ENCODE assay signal across 19 cellular contexts in genomic region chr7:859368-860030, GRCh38. TPM values are rescaled to one million over a fixed set of nuclear protein-coding genes. Genes with fewer than 3 reads are reported as not detected.
DNase-seq lines count a peak whose midpoint lies in the region; ATAC-seq, FAIRE-seq and TF ChIP-seq lines count a peak whose summit lies in the region.
"Had no signal": no experiment of that assay in that cellular context is flagged by ENCODE, and none has a peak within 500 bp of the region (broad histone marks: within the 10 kb centered on the region; RNA-seq: fewer than 3 reads in every experiment).

No MANE protein-coding gene starts in this region.

- TF ChIP-seq POLR2A in K562 (conservative IDR thresholded peaks at IDR 0.05), result no peak

- no peak for TF ChIP-seq RAD21 in K562 (CRISPR knock-in tag; conservative IDR thresholded peaks at IDR 0.05 in 1 of 2, IDR thresholded peaks at IDR 0.05 in 1 of 2)

- H3K9me3 Mint-ChIP-seq in type B pancreatic cell, result no peaks in the 10 kb centered on the region
- H3K9me3 Mint-ChIP-seq: CD4-positive, CD25-positive, alpha-beta regulatory T cell had no signal

- BruUV-seq in K562 (replicated peaks; lab: Mats Ljungman, UMichigan), result no TSS peak

- CTCF ChIA-PET in K562 (lab: Yijun Ruan, JAX; ENCODE audit: low intra/inter-chr PET ratio), result no interaction called here

- H3K36me3 Mint-ChIP-seq in type B pancreatic cell, result peaks cover 43% of the 10 kb centered on the region

- H3K4me3 ChIP-seq in left ventricle myocardium inferior, result no peak overlapping the region
- H3K4me3 ChIP-seq in K562, result no peak overlapping the region
- no peak overlapping the region for H3K4me3 ChIP-seq in left lung

- peak; percentile 66 for FAIRE-seq in K562 (lab: Jason Lieb, UNC)

- POLR2A ChIA-PET in K562 (lab: Yijun Ruan, JAX), result interaction anchor here (0.6 to 1.7 kb wide), 4 partner anchors 13 to 35 kb away, joined by 3 to 9 read pairs (median 3); no protein-coding TSS in a partner anchor

- H3K79me2 ChIP-seq in K562 (ENCODE audit: control insufficient read depth, insufficient read depth, low read length), result no peaks in the 10 kb centered on the region

- no peak overlapping the region for H2AFZ ChIP-seq in K562 (ENCODE audit: low read depth, low read length)

- no peaks in the 10 kb centered on the region for H3K4me1 Mint-ChIP-seq in type B pancreatic cell (ENCODE audit: unreplicated experiment)
- H3K4me1 Mint-ChIP-seq: CD4-positive, CD25-positive, alpha-beta regulatory T cell had no signal

- H3K27me3 ChIP-seq in left ventricle myocardium inferior (ENCODE audit: low read depth), result no peaks in the 10 kb centered on the region
- H3K27me3 ChIP-seq in K562 (ENCODE audit: control insufficient read depth in 2 of 2, insufficient read depth in 2 of 2, low read length in 2 of 2), result no peaks in the 10 kb centered on the region
- H3K27me3 ChIP-seq in left lung, result no peaks in the 10 kb centered on the region
- H3K27me3 ChIP-seq: BE2C had no signal

- ATAC-seq in Right ventricle myocardium superior (ENCODE audit: poor library complexity), result no peak
- peak; percentile 82 for ATAC-seq in K562
- peak; percentile 38 for ATAC-seq in left lung
- no peak for ATAC-seq in HG03378 (IDR thresholded peaks at IDR 0.05; ENCODE audit: unreplicated experiment)
- ATAC-seq: PC-3 had no signal

- TF ChIP-seq CTCF in left ventricle myocardium inferior (IDR thresholded peaks at IDR 0.05; ENCODE audit: borderline replicate concordance) (no peak), K562 (IDR thresholded peaks at IDR 0.05 in 2 of 3, conservative IDR thresholded peaks at IDR 0.05 in 1 of 3; ENCODE audit: insufficient read depth in 2 of 3, low read depth in 1 of 3, low read length in 3 of 3) (no peak), left lung (IDR thresholded peaks at IDR 0.05) (no peak), type B pancreatic cell (conservative IDR thresholded peaks at IDR 0.05) (no peak)

- H3K4me1 ChIP-seq in left ventricle myocardium inferior (no peaks in the 10 kb centered on the region), K562 (replicated peaks in 1 of 2; ENCODE audit: control insufficient read depth in 2 of 2, insufficient read depth in 2 of 2, low read length in 2 of 2) (peaks cover 14 to 29% of the 10 kb centered on the region in 2 experiments; a peak in 4 of 5 replicates), left lung (no peaks in the 10 kb centered on the region)
- H3K4me1 ChIP-seq: BE2C had no signal

- intact Hi-C loops in Right ventricle myocardium superior (cut with DNase I), result no loop called here
- intact Hi-C loops in left ventricle myocardium inferior (cut with micrococcal nuclease), result no loop called here
- intact Hi-C loops in K562 (cut with micrococcal nuclease), result no loop called here
- intact Hi-C loops in left lung (cut with DNase I), result no loop called here

- in situ Hi-C loops in K562 (cut with MboI), result no loop called here

- WGBS in K562 (ENCODE audit: insufficient coverage, low coverage, missing lambda C conversion rate), result 64% methylated on average over 16 of the region's 16 CpGs

- DNase-seq in Right ventricle myocardium superior, result peak; percentile 17
- no peak for DNase-seq in left ventricle myocardium inferior
- DNase-seq in K562 (ENCODE audit: extremely low read depth in 1 of 4, low spot score in 3 of 4), result peak in 2 of 4 experiments; percentile 25 to 34
- DNase-seq in left lung, result peak in 1 of 2 donors; percentile 53
- DNase-seq in type B pancreatic cell (ENCODE audit: extremely low spot score, unreplicated experiment), result no peak
- DNase-seq in stimulated activated CD4-positive, alpha-beta T cell treated with anti-CD3 and anti-CD28 coated beads, Interleukin-4, amount 100 ng/mL, for 24 hours, result no peak
- DNase-seq in UCSD-AML1 (lab: John Stamatoyannopoulos, UW; ENCODE audit: unreplicated experiment), result no peak
- DNase-seq: BE2C; CD4-positive, CD25-positive, alpha-beta regulatory T cell; COR-L47; DMS153; GDM1; NCI-H1436; NCI-H1930; NCI-H345; NCI-H524 treated with DMSO at 0.1 percent for 48 hours; PC-3; RPMI8226 had no signal

- H3K27me3 Mint-ChIP-seq in type B pancreatic cell, result no peaks in the 10 kb centered on the region
- H3K27me3 Mint-ChIP-seq: CD4-positive, CD25-positive, alpha-beta regulatory T cell had no signal

- peak overlapping the region; percentile 64; the same call in 1 of the 2 replicates for H3K4me2 ChIP-seq in K562 (ENCODE audit: insufficient read depth, low read length)

- TF ChIP-seq EP300 in K562 (IDR thresholded peaks at IDR 0.05; ENCODE audit: low read length), result no peak

- H3K36me3 ChIP-seq in left ventricle myocardium inferior (peaks cover 100% of the 10 kb centered on the region), K562 (ENCODE audit: control insufficient read depth, insufficient read depth, low read length) (peaks cover 89% of the 10 kb centered on the region), left lung (peaks cover 0 to 93% of the 10 kb centered on the region in 2 donors)

- peaks cover 4% of the 10 kb centered on the region for H3K9me1 ChIP-seq in K562 (ENCODE audit: control insufficient read depth, insufficient read depth, low read length)

- peak overlapping the region in 1 of 2 experiments; percentile 62; a peak in 1 of 4 replicates for H3K9ac ChIP-seq in K562 (ENCODE audit: insufficient read depth in 1 of 2, low read depth in 2 of 2, low read length in 2 of 2)

- H3K27ac Mint-ChIP-seq in type B pancreatic cell, result peak overlapping the region; percentile 84
- H3K27ac Mint-ChIP-seq: CD4-positive, CD25-positive, alpha-beta regulatory T cell had no signal

- H3K4me3 Mint-ChIP-seq in type B pancreatic cell, result peak overlapping the region; percentile 50
- H3K4me3 Mint-ChIP-seq: CD4-positive, CD25-positive, alpha-beta regulatory T cell had no signal

- H3K27ac ChIP-seq in left ventricle myocardium inferior (replicated peaks), result no peak overlapping the region
- peak overlapping the region; percentile 31; the same call in 2 of the 3 replicates for H3K27ac ChIP-seq in K562 (ENCODE audit: extremely low read depth, low read depth, low read length)
- H3K27ac ChIP-seq in left lung, result no peak overlapping the region

- no peaks in the 10 kb centered on the region for H3K9me3 ChIP-seq in left ventricle myocardium inferior (replicated peaks)
- no peaks in the 10 kb centered on the region for H3K9me3 ChIP-seq in K562 (replicated peaks; ENCODE audit: control insufficient read depth, insufficient read depth, low read depth, low read length)
- no peaks in the 10 kb centered on the region for H3K9me3 ChIP-seq in left lung
- H3K9me3 ChIP-seq: BE2C had no signal

- H4K20me1 ChIP-seq in K562 (replicated peaks; ENCODE audit: control insufficient read depth, insufficient read depth, low read length), result 0 out of 2 replicates have a peak, but pooled peaks cover 5% of the 10 kb centered on the region

TF ChIP-seq in K562, 482 proteins besides CTCF, POLR2A, EP300 and RAD21 (continues in another document):
- TF ChIP-seq YBX1 (IDR thresholded peaks at IDR 0.05) (no peak), CHD4 (IDR thresholded peaks at IDR 0.05; ENCODE audit: insufficient read depth, insufficient replicate concordance, low read depth, low read length, poor library complexity, severe bottlenecking) (no peak), GTF2A2 (tag; IDR thresholded peaks at IDR 0.05) (no peak), CEBPB (tag; IDR thresholded peaks at IDR 0.05) (no peak)

RNA-seq across cellular contexts. Expression of gene GET4, which starts 16.9 kb away (rescaled TPM):
- total RNA-seq in Right ventricle myocardium superior (20.6 TPM), left ventricle myocardium inferior (22.9 TPM), K562 (2014; rRNA removed) (111 and 135 TPM in 2 replicates), K562 (2014; rRNA removed; fragmentation: Illumina TruSeq; extraction: Trizol) (13.0 and 15.7 TPM in 2 replicates), K562 (2015; rRNA removed; fragmentation: Illumina TruSeq; extraction: Trizol) (37.9 and 40.4 TPM in 2 replicates), K562 (2021) (83.3 and 89.9 TPM in 2 replicates), left lung (10 to 100 TPM; 30.1 to 31.6 TPM), type B pancreatic cell (ENCODE audit: low replicate concordance) (46.3 and 50.0 TPM in 2 replicates)
- 48.4 and 118 TPM in 2 replicates for total RNA-seq in K562 (2011; cell fraction: chromatin; rRNA removed; ENCODE audit: low replicate concordance)
- total RNA-seq in K562 (2011; cell fraction: nucleolus; rRNA removed), result 96.6 and 125 TPM in 2 replicates
- 56.0 and 71.4 TPM in 2 replicates for total RNA-seq in K562 (2011; cell fraction: nucleoplasm; rRNA removed)
- polyA plus RNA-seq in K562 (2011; rRNA removed) (45.0 and 45.4 TPM in 2 replicates), K562 (2014; fragmentation: Illumina TruSeq; extraction: Trizol) (33.2 and 48.4 TPM in 2 replicates), K562 (2014; fragmentation: Nextera tagmentation; extraction: Ambion mirVana) (1 to 10 TPM in 1 of 2 experiments, under 1 TPM in 1; 0.99 to 2.0 TPM), K562 (2014; rRNA removed) (122 and 151 TPM in 2 replicates)
- 69.2 and 135 TPM in 2 replicates for polyA plus RNA-seq in K562 (2011; cell fraction: cytosol; rRNA removed)
- polyA plus RNA-seq in K562 (2011; cell fraction: nucleus; rRNA removed), result 114 and 189 TPM in 2 replicates
- polyA plus RNA-seq in K562 (2012), result 53.9 and 82.1 TPM in 2 replicates
- 8.6 and 13.3 TPM in 2 replicates for polyA minus RNA-seq in K562 (2011; rRNA and poly(A)+ RNA removed)
- 24.0 and 28.9 TPM in 2 replicates for polyA minus RNA-seq in K562 (2011; cell fraction: cytosol; rRNA and poly(A)+ RNA removed)
- polyA minus RNA-seq in K562 (2011; cell fraction: nucleus; rRNA and poly(A)+ RNA removed), result 24.9 and 29.6 TPM in 2 replicates

RNA-seq across cellular contexts. Expression of gene SUN1, which starts 27.2 kb away (rescaled TPM):
- total RNA-seq in Right ventricle myocardium superior (177 TPM), left ventricle myocardium inferior (183 TPM), K562 (2014; rRNA removed) (80.5 and 86.7 TPM in 2 replicates), K562 (2014; rRNA removed; fragmentation: Illumina TruSeq; extraction: Trizol) (38.9 and 42.3 TPM in 2 replicates), K562 (2015; rRNA removed; fragmentation: Illumina TruSeq; extraction: Trizol) (49.2 and 53.5 TPM in 2 replicates), K562 (2021) (81.9 and 101 TPM in 2 replicates), left lung (100 to 1,000 TPM; 101 to 109 TPM), type B pancreatic cell (ENCODE audit: low replicate concordance) (121 and 146 TPM in 2 replicates)
- 527 and 872 TPM in 2 replicates for total RNA-seq in K562 (2011; cell fraction: chromatin; rRNA removed; ENCODE audit: low replicate concordance)
- total RNA-seq in K562 (2011; cell fraction: nucleolus; rRNA removed), result 542 and 585 TPM in 2 replicates
- 348 and 489 TPM in 2 replicates for total RNA-seq in K562 (2011; cell fraction: nucleoplasm; rRNA removed)
- polyA plus RNA-seq in K562 (2011; rRNA removed) (132 and 143 TPM in 2 replicates), K562 (2014; fragmentation: Illumina TruSeq; extraction: Trizol) (62.3 and 88.2 TPM in 2 replicates), K562 (2014; fragmentation: Nextera tagmentation; extraction: Ambion mirVana) (10 to 100 TPM; 36.8 TPM), K562 (2014; rRNA removed) (105 and 119 TPM in 2 replicates)
- polyA plus RNA-seq in K562 (2011; cell fraction: cytosol; rRNA removed), result 249 and 254 TPM in 2 replicates
- 889 and 1,080 TPM in 2 replicates for polyA plus RNA-seq in K562 (2011; cell fraction: nucleus; rRNA removed)
- 107 and 112 TPM in 2 replicates for polyA plus RNA-seq in K562 (2012)
- 72.4 and 98.1 TPM in 2 replicates for polyA minus RNA-seq in K562 (2011; rRNA and poly(A)+ RNA removed)
- 47.4 and 59.7 TPM in 2 replicates for polyA minus RNA-seq in K562 (2011; cell fraction: cytosol; rRNA and poly(A)+ RNA removed)
- polyA minus RNA-seq in K562 (2011; cell fraction: nucleus; rRNA and poly(A)+ RNA removed), result 245 and 267 TPM in 2 replicates

Comparison
In these comparisons a context has a peak if more than half of its experiments do, and no peak if none do; other contexts are left out.
1. ATAC-seq: peak in K562 (single experiment) and left lung (single experiment); none in Right ventricle myocardium superior (single experiment) and HG03378 (single experiment).